In genomic region chr3:108383306-108383705, GRCh38 we compare ENCODE assay signal across 22 cellular contexts.
DNase-seq lines count a peak whose midpoint lies in the region; ATAC-seq, FAIRE-seq and TF ChIP-seq lines count a peak whose summit lies in the region.
"Had no signal": no experiment of that assay in that cellular context is flagged by ENCODE, and none has a peak within 500 bp of the region (broad histone marks: within the 10 kb centered on the region; RNA-seq: fewer than 3 reads in every experiment).

No MANE protein-coding gene starts in this region.

- no peak for TF ChIP-seq CTCF in HEK293 (tag by site-specific recombination; IDR thresholded peaks at IDR 0.05)
- no peak for TF ChIP-seq CTCF in LNCaP clone FGC (IDR thresholded peaks at IDR 0.05; ENCODE audit: control insufficient read depth, extremely low read depth, insufficient read depth)
- no peak for TF ChIP-seq CTCF in endothelial cell of umbilical vein (IDR thresholded peaks at IDR 0.05; ENCODE audit: extremely low read depth in 1 of 2, insufficient read depth in 1 of 2, low read depth in 1 of 2, low read length in 2 of 2)
- no peak for TF ChIP-seq CTCF in prostate gland (IDR thresholded peaks at IDR 0.05)
- no peak for TF ChIP-seq CTCF in colonic mucosa (IDR thresholded peaks at IDR 0.05)
- no peak for TF ChIP-seq CTCF in HepG2 (CRISPR knock-in tag; IDR thresholded peaks at IDR 0.05)

- H3K9me3 ChIP-seq in HEK293 (ENCODE audit: control insufficient read depth, insufficient read depth, low read depth, low read length) = no peaks in the 10 kb centered on the region
- no peaks in the 10 kb centered on the region for H3K9me3 ChIP-seq in endothelial cell of umbilical vein (replicated peaks; ENCODE audit: control insufficient read depth, insufficient read depth, low read length)
- no peaks in the 10 kb centered on the region for H3K9me3 ChIP-seq in prostate gland
- no peaks in the 10 kb centered on the region for H3K9me3 ChIP-seq in colonic mucosa
- no peaks in the 10 kb centered on the region for H3K9me3 ChIP-seq in HepG2 (ENCODE audit: low read length)
- H3K9me3 ChIP-seq: BE2C had no signal

- TF ChIP-seq EP300 in HepG2 (IDR thresholded peaks at IDR 0.05; ENCODE audit: low read depth in 2 of 2, low read length in 2 of 2) (no peak), HepG2 (CRISPR knock-in tag; IDR thresholded peaks at IDR 0.05; ENCODE audit: borderline replicate concordance) (no peak)

- H3K27me3 ChIP-seq in endothelial cell of umbilical vein (ENCODE audit: control insufficient read depth in 2 of 2, insufficient read depth in 2 of 2, low read length in 2 of 2) (peaks cover 0 to 2% of the 10 kb centered on the region in 2 experiments), prostate gland (replicated peaks; ENCODE audit: insufficient read depth) (no peaks in the 10 kb centered on the region), colonic mucosa (no peaks in the 10 kb centered on the region), HepG2 (ENCODE audit: control insufficient read depth in 1 of 2, insufficient read depth in 2 of 2, low read length in 2 of 2) (no peaks in the 10 kb centered on the region)
- H3K27me3 ChIP-seq: BE2C had no signal

- FAIRE-seq in endothelial cell of umbilical vein (lab: Jason Lieb, UNC) (peak; percentile 8), HepG2 (lab: Jason Lieb, UNC) (no peak)
- FAIRE-seq: A204.1, GM12892, GM18507 had no signal

- intact Hi-C loops in endothelial cell of umbilical vein (cut with micrococcal nuclease) = no loop called here
- intact Hi-C loops in prostate gland (cut with DNase I) = no loop called here
- intact Hi-C loops in colonic mucosa (cut with DNase I) = no loop called here
- intact Hi-C loops in HepG2 (cut with micrococcal nuclease; ENCODE audit: unreplicated experiment) = no loop called here

- H2AFZ ChIP-seq in endothelial cell of umbilical vein (ENCODE audit: low read depth, low read length) (no peak overlapping the region), HepG2 (ENCODE audit: low read length) (no peak overlapping the region)

- peaks cover 5 to 14% of the 10 kb centered on the region in 2 donors for H3K4me1 Mint-ChIP-seq in immature natural killer cell

- H3K9me1 ChIP-seq in endothelial cell of umbilical vein (replicated peaks; ENCODE audit: control insufficient read depth, extremely low read depth, insufficient read depth, low read length) = no peaks in the 10 kb centered on the region

- H4K20me1 ChIP-seq in endothelial cell of umbilical vein (replicated peaks; ENCODE audit: control insufficient read depth, extremely low read depth, insufficient read depth, low read length) (no peaks in the 10 kb centered on the region), HepG2 (ENCODE audit: insufficient read depth, low read length) (no peaks in the 10 kb centered on the region)

- CTCF ChIA-PET in HEK293 (lab: Yijun Ruan, JAX) (no interaction called here), endothelial cell of umbilical vein (lab: Charles Lee) (no interaction called here), HepG2 (lab: Yijun Ruan, JAX; ENCODE audit: low intra/inter-chr PET ratio, low total read pairs) (no interaction called here)

- DNase-seq in LNCaP clone FGC (ENCODE audit: low read depth) = peak; percentile 90
- no peak for DNase-seq in endothelial cell of umbilical vein (ENCODE audit: low read depth, low spot score)
- no peak for DNase-seq in prostate gland (ENCODE audit: low spot score)
- no peak for DNase-seq in immature natural killer cell
- DNase-seq in colonic mucosa = no peak
- DNase-seq in HepG2 (ENCODE audit: low spot score) = no peak
- DNase-seq: ACHN; BE2C; C1 segment of cervical spinal cord; CD4-positive, CD25-positive, alpha-beta regulatory T cell; CD8-positive, alpha-beta memory T cell; COR-L47; DMS 273 treated with DMSO at 0.1 percent for 48 hours; DMS79; GDM1; GOT3; H7 had no signal

- no TSS peak for BruUV-seq in endothelial cell of umbilical vein (replicated peaks; lab: Mats Ljungman, UMichigan)
- BruUV-seq in HepG2 (replicated peaks; lab: Mats Ljungman, UMichigan) = no TSS peak

- no peak for ATAC-seq in HepG2
- ATAC-seq: HCT116 had no signal

- H3K4me2 ChIP-seq in endothelial cell of umbilical vein (ENCODE audit: insufficient read depth, low read length) (no peak overlapping the region), HepG2 (ENCODE audit: low read depth, low read length) (no peak overlapping the region)

- H3K27ac ChIP-seq in HEK293 (ENCODE audit: extremely low read depth, low read depth, low read length) (no peak overlapping the region), endothelial cell of umbilical vein (ENCODE audit: insufficient read depth, low read depth, low read length) (no peak overlapping the region), prostate gland (peak overlapping the region; percentile 12 to 70), colonic mucosa (no peak overlapping the region), HepG2 (ENCODE audit: extremely low read length, insufficient read depth, low read length) (no peak overlapping the region)

- POLR2A ChIA-PET in HEK293 (lab: Yijun Ruan, JAX) (no interaction called here), endothelial cell of umbilical vein (lab: Charles Lee) (no interaction called here), HepG2 (lab: Yijun Ruan, JAX) (no interaction called here)

- H3K79me2 ChIP-seq in endothelial cell of umbilical vein (ENCODE audit: control insufficient read depth, insufficient read depth, low read length) (no peaks in the 10 kb centered on the region), HepG2 (ENCODE audit: insufficient read depth, low read length) (no peaks in the 10 kb centered on the region)

- TF ChIP-seq POLR2A in endothelial cell of umbilical vein (IDR thresholded peaks at IDR 0.05; ENCODE audit: low read depth, low read length) = no peak
- TF ChIP-seq POLR2A in prostate gland (IDR thresholded peaks at IDR 0.05) = no peak
- no peak for TF ChIP-seq POLR2A in HepG2 (IDR thresholded peaks at IDR 0.05; ENCODE audit: insufficient read depth in 1 of 2, low read depth in 2 of 2, low read length in 2 of 2)

- H3K9ac ChIP-seq in endothelial cell of umbilical vein (replicated peaks; ENCODE audit: extremely low read depth, insufficient read depth, low read length) (no peak overlapping the region), colonic mucosa (ENCODE audit: low read depth in 2 of 2, low read length in 2 of 2) (no peak overlapping the region), HepG2 (ENCODE audit: insufficient read depth, low read depth, low read length) (no peak overlapping the region)

- TF ChIP-seq RAD21 in HepG2 (CRISPR knock-in tag; IDR thresholded peaks at IDR 0.05) = no peak

- dilution Hi-C loops in endothelial cell of umbilical vein (cut with MboI; ENCODE audit: extremely low pct_ligation_motif_present, low sequenced_read_pairs) = no loop called here

- no peak overlapping the region for H3K27ac Mint-ChIP-seq in immature natural killer cell
- H3K27ac Mint-ChIP-seq: CD4-positive, CD25-positive, alpha-beta regulatory T cell; CD8-positive, alpha-beta memory T cell had no signal

- no peaks in the 10 kb centered on the region for H3K36me3 Mint-ChIP-seq in immature natural killer cell
- H3K36me3 Mint-ChIP-seq: CD4-positive, CD25-positive, alpha-beta regulatory T cell; CD8-positive, alpha-beta memory T cell had no signal

- H3K36me3 ChIP-seq in HEK293 (ENCODE audit: control insufficient read depth in 2 of 2, insufficient read depth in 1 of 2, low read length in 2 of 2) (no peaks in the 10 kb centered on the region), endothelial cell of umbilical vein (ENCODE audit: control insufficient read depth in 2 of 2, extremely low read depth in 1 of 2, insufficient read depth in 2 of 2, low read length in 2 of 2) (no peaks in the 10 kb centered on the region), prostate gland (no peaks in the 10 kb centered on the region), colonic mucosa (no peaks in the 10 kb centered on the region), HepG2 (replicated peaks in 1 of 2; ENCODE audit: control insufficient read depth in 1 of 2, insufficient read depth in 2 of 2, low read length in 2 of 2) (no peaks in the 10 kb centered on the region)
- H3K36me3 ChIP-seq: BE2C had no signal

- H3K27me3 Mint-ChIP-seq in immature natural killer cell (ENCODE audit: low read depth in 3 of 3) = no peaks in the 10 kb centered on the region
- H3K27me3 Mint-ChIP-seq: CD4-positive, CD25-positive, alpha-beta regulatory T cell; CD8-positive, alpha-beta memory T cell had no signal

- H3K4me1 ChIP-seq in HEK293 (ENCODE audit: control insufficient read depth, insufficient read depth, low read length) (no peaks in the 10 kb centered on the region), endothelial cell of umbilical vein (ENCODE audit: control insufficient read depth, extremely low read depth, insufficient read depth, low read length) (no peaks in the 10 kb centered on the region), prostate gland (replicated peaks) (peaks cover 14% of the 10 kb centered on the region), colonic mucosa (no peaks in the 10 kb centered on the region), HepG2 (ENCODE audit: insufficient read depth, low read length) (no peaks in the 10 kb centered on the region)

- in situ Hi-C loops in HepG2 (cut with HindIII; ENCODE audit: extremely low pct_ligation_motif_present, low pct_unique_long_range_greater_than_20kb) = no loop called here

- no peak overlapping the region for H3K4me3 Mint-ChIP-seq in immature natural killer cell
- H3K4me3 Mint-ChIP-seq: CD4-positive, CD25-positive, alpha-beta regulatory T cell; CD8-positive, alpha-beta memory T cell had no signal

- H3K4me3 ChIP-seq in HEK293 (ENCODE audit: low read depth, low read length) (no peak overlapping the region), LNCaP clone FGC (ENCODE audit: low read depth, low read length) (no peak overlapping the region), endothelial cell of umbilical vein (replicated peaks in 1 of 3; ENCODE audit: insufficient read depth in 1 of 3, low read depth in 1 of 3, low read length in 3 of 3) (no peak overlapping the region), prostate gland (no peak overlapping the region), colonic mucosa (no peak overlapping the region), HepG2 (replicated peaks in 1 of 3; ENCODE audit: insufficient read depth in 1 of 3, low read depth in 2 of 3, low read length in 3 of 3) (no peak overlapping the region)

- H3K9me3 Mint-ChIP-seq in immature natural killer cell = no peaks in the 10 kb centered on the region
- H3K9me3 Mint-ChIP-seq: CD8-positive, alpha-beta memory T cell had no signal

TF ChIP-seq in endothelial cell of umbilical vein, 7 proteins besides CTCF, POLR2A, EP300 and RAD21 (continues in another document):
- no peak for TF ChIP-seq FOS (IDR thresholded peaks at IDR 0.05; ENCODE audit: borderline replicate concordance, insufficient read depth, low read length)
- no peak for TF ChIP-seq MYC (IDR thresholded peaks at IDR 0.05; ENCODE audit: low read depth, low read length)
- TF ChIP-seq GATA2 (IDR thresholded peaks at IDR 0.05; ENCODE audit: insufficient read depth, insufficient read length, low read depth, low read length) = no peak

TF ChIP-seq in HepG2, 621 proteins besides CTCF, POLR2A, EP300 and RAD21 (continues in another document):
- no peak for TF ChIP-seq NRL (CRISPR knock-in tag; IDR thresholded peaks at IDR 0.05; ENCODE audit: borderline replicate concordance)

Comparison
In these comparisons a context has a peak if more than half of its experiments do, and no peak if none do; other contexts are left out.
1. H3K27ac ChIP-seq: peak in prostate gland (2 of 2); none in HEK293 (single experiment), endothelial cell of umbilical vein (single experiment), colonic mucosa (single experiment) and HepG2 (single experiment).